In genomic region chr9:105449081-105449480, GRCh38 we compare ENCODE assay signal across 10 cellular contexts. TPM values are rescaled to one million over a fixed set of nuclear protein-coding genes. Genes with fewer than 3 reads are reported as not detected.
DNase-seq lines count a peak whose midpoint lies in the region; ATAC-seq and TF ChIP-seq lines count a peak whose summit lies in the region.
"Had no signal": no experiment of that assay in that cellular context is flagged by ENCODE, and none has a peak within 500 bp of the region (broad histone marks: within the 10 kb centered on the region; RNA-seq: fewer than 3 reads in every experiment).

No MANE protein-coding gene starts in this region.

- peak overlapping the region; percentile 87 for H3K4me3 Mint-ChIP-seq in activated T-helper 17 cell treated with anti-CD3 and anti-CD28 coated beads, Interleukin-2, amount 50 U/mL, for 72 hours

- H3K27me3 ChIP-seq in cardiac muscle cell (no peaks in the 10 kb centered on the region), iPS-15b (ENCODE audit: control insufficient read depth, insufficient read depth, low read length) (no peaks in the 10 kb centered on the region), transverse colon (no peaks in the 10 kb centered on the region)

- H3K36me3 ChIP-seq in cardiac muscle cell (no peaks in the 10 kb centered on the region), iPS-15b (ENCODE audit: control insufficient read depth, insufficient read depth, low read length) (no peaks in the 10 kb centered on the region), transverse colon (no peaks in the 10 kb centered on the region)

- in situ Hi-C loops in transverse colon (cut with MboI; ENCODE audit: low pct_ligation_motif_present in 1 of 4, low pct_unique_long_range_greater_than_20kb in 1 of 4, low sequenced_read_pairs in 3 of 4) = loop anchor here in 2 of 4 donors (25.0 kb wide), 1 partner anchor 263 kb away; no protein-coding TSS in a partner anchor

- H3K4me1 Mint-ChIP-seq in activated T-helper 17 cell treated with anti-CD3 and anti-CD28 coated beads, Interleukin-2, amount 50 U/mL, for 72 hours = no peaks in the 10 kb centered on the region

- H3K9ac ChIP-seq in iPS-15b (ENCODE audit: low read depth, low read length) = no peak overlapping the region

- H3K27ac ChIP-seq in cardiac muscle cell = peak overlapping the region; percentile 89
- peak overlapping the region in 1 of 4 donors; percentile 90 for H3K27ac ChIP-seq in transverse colon

- TF ChIP-seq EP300 in transverse colon (IDR thresholded peaks at IDR 0.05; ENCODE audit: low read depth) = no peak

- no peak overlapping the region for H3K27ac Mint-ChIP-seq in activated T-helper 17 cell treated with anti-CD3 and anti-CD28 coated beads, Interleukin-2, amount 50 U/mL, for 72 hours

- TF ChIP-seq CTCF in cardiac muscle cell (IDR thresholded peaks at IDR 0.05; ENCODE audit: low read depth, low read length) (no peak), transverse colon (IDR thresholded peaks at IDR 0.05) (no peak)

- no peaks in the 10 kb centered on the region for H3K27me3 Mint-ChIP-seq in activated T-helper 17 cell treated with anti-CD3 and anti-CD28 coated beads, Interleukin-2, amount 50 U/mL, for 72 hours
- H3K27me3 Mint-ChIP-seq: memory B cell had no signal

- intact Hi-C loops in left ventricle myocardium superior (cut with micrococcal nuclease) (no loop called here), transverse colon (cut with DNase I; ENCODE audit: low total_unique reads) (no loop called here)

- H3K36me3 Mint-ChIP-seq in activated T-helper 17 cell treated with anti-CD3 and anti-CD28 coated beads, Interleukin-2, amount 50 U/mL, for 72 hours (ENCODE audit: low read depth) = no peaks in the 10 kb centered on the region
- H3K36me3 Mint-ChIP-seq: memory B cell had no signal

- DNase-seq in cardiac muscle cell (ENCODE audit: low read depth in 1 of 2, low spot score in 1 of 2) (no peak), left ventricle myocardium superior (no peak), transverse colon (no peak), NCI-H2081 (lab: John Stamatoyannopoulos, UW) (no peak), nucleus accumbens (lab: John Stamatoyannopoulos, UW) (no peak)
- DNase-seq: NCI-H187 had no signal

- H3K9me3 Mint-ChIP-seq in activated T-helper 17 cell treated with anti-CD3 and anti-CD28 coated beads, Interleukin-2, amount 50 U/mL, for 72 hours = no peaks in the 10 kb centered on the region
- H3K9me3 Mint-ChIP-seq: memory B cell had no signal

- WGBS in transverse colon (ENCODE audit: low coverage in 1 of 2), 2 donors = 27 to 40% methylated on average over 2 of the region's 2 CpGs

- no peak for TF ChIP-seq POLR2A in transverse colon (IDR thresholded peaks at IDR 0.05)

- H3K4me1 ChIP-seq in cardiac muscle cell (ENCODE audit: low read depth) (peaks cover 20% of the 10 kb centered on the region), iPS-15b (ENCODE audit: control insufficient read depth, insufficient read depth, low read length) (no peaks in the 10 kb centered on the region), transverse colon (peaks cover 0 to 26% (median 20%) of the 10 kb centered on the region in 4 donors)

- H3K4me3 ChIP-seq in cardiac muscle cell (peak overlapping the region; percentile 63), iPS-15b (ENCODE audit: low read depth, low read length) (peak overlapping the region; percentile 75), transverse colon (peak overlapping the region in 3 of 4 donors; percentile 73 to 88 (median 73))

- ATAC-seq in left ventricle myocardium superior = no peak
- no peak for ATAC-seq in activated T-helper 17 cell treated with anti-CD3 and anti-CD28 coated beads, Interleukin-2, amount 50 U/mL, for 72 hours (replicated peaks)
- no peak for ATAC-seq in HG03571 (IDR thresholded peaks at IDR 0.05; ENCODE audit: unreplicated experiment)

- H3K9me3 ChIP-seq in cardiac muscle cell (ENCODE audit: low read depth) = no peaks in the 10 kb centered on the region
- no peaks in the 10 kb centered on the region for H3K9me3 ChIP-seq in iPS-15b (ENCODE audit: control insufficient read depth, insufficient read depth, low read length)
- no peaks in the 10 kb centered on the region for H3K9me3 ChIP-seq in transverse colon

RNA-seq across cellular contexts. Expression of gene FSD1L, which starts 1.2 kb away (rescaled TPM):
- total RNA-seq in cardiac muscle cell (4.3 and 8.8 TPM in 2 replicates), left ventricle myocardium superior (4.8 TPM), transverse colon (10 to 100 TPM in 1 of 4 donors, 1 to 10 TPM in 3; 1.8 to 16.8 (median 7.0) TPM)
- polyA plus RNA-seq in cardiac muscle cell = 10.1 and 11.9 TPM in 2 replicates
- total RNA-seq in activated T-helper 17 cell treated with anti-CD3 and anti-CD28 coated beads, Interleukin-2, amount 50 U/mL, for 72 hours = 1 to 10 TPM; 3.4 to 4.6 TPM
